ENCODE assay signal across 10 cellular contexts in genomic region chr7:45919947-45920542, GRCh38. TPM values are rescaled to one million over a fixed set of nuclear protein-coding genes. Genes with fewer than 3 reads are reported as not detected.
DNase-seq lines count a peak whose midpoint lies in the region; ATAC-seq and TF ChIP-seq lines count a peak whose summit lies in the region.
"Had no signal": no experiment of that assay in that cellular context is flagged by ENCODE, and none has a peak within 500 bp of the region (broad histone marks: within the 10 kb centered on the region; RNA-seq: fewer than 3 reads in every experiment).

No MANE protein-coding gene starts in this region.

- H3K36me3 ChIP-seq in heart left ventricle (peaks cover 0 to 24% (median 10%) of the 10 kb centered on the region in 9 donors), mucosa of rectum (ENCODE audit: control insufficient read depth in 2 of 2, insufficient read depth in 2 of 2, low read length in 2 of 2) (no peaks in the 10 kb centered on the region), vagina (peaks cover 0 to 11% of the 10 kb centered on the region in 2 donors)

- WGBS in heart left ventricle, 4 donors, result 8 to 22% (median 13%) methylated on average over 23 of the region's 23 CpGs

- H3K4me3 ChIP-seq in heart left ventricle (peak overlapping the region; percentile 24 to 72 (median 59)), choroid plexus epithelial cell (ENCODE audit: low read depth, low read length) (peak overlapping the region; percentile 55), mucosa of rectum (ENCODE audit: low read length in 2 of 2) (peak overlapping the region; percentile 47 to 68), vagina (peak overlapping the region; percentile 53 to 85)

- H3K27ac ChIP-seq in heart left ventricle, result peak overlapping the region in 5 of 12 donors; percentile 46 to 75 (median 64)
- H3K27ac ChIP-seq in mucosa of rectum (ENCODE audit: low read depth in 2 of 2, low read length in 2 of 2), result no peak overlapping the region
- peak overlapping the region; percentile 49 for H3K27ac ChIP-seq in vagina
- H3K27ac ChIP-seq: epithelial cell of prostate had no signal

- DNase-seq in heart left ventricle (no peak), Right ventricle myocardium superior (no peak), choroid plexus epithelial cell (ENCODE audit: low read depth) (no peak), vagina (ENCODE audit: extremely low spot score in 2 of 2) (no peak), NCI-H1436 (lab: John Stamatoyannopoulos, UW) (no peak), sciatic nerve (ENCODE audit: low spot score) (no peak)
- DNase-seq: GF-D8 had no signal

- H3K4me1 ChIP-seq in heart left ventricle (peaks cover 0 to 49% (median 22%) of the 10 kb centered on the region in 12 donors), mucosa of rectum (ENCODE audit: control insufficient read depth in 2 of 2, insufficient read depth in 2 of 2, low read length in 2 of 2) (peaks cover 0 to 2% of the 10 kb centered on the region in 2 donors), vagina (peaks cover 64% of the 10 kb centered on the region)

- TF ChIP-seq POLR2A in heart left ventricle (IDR thresholded peaks at IDR 0.05) (no peak), vagina (IDR thresholded peaks at IDR 0.05) (no peak)

- ATAC-seq in heart left ventricle (no peak), Right ventricle myocardium superior (ENCODE audit: poor library complexity) (no peak), sciatic nerve (no peak), HG03045 (IDR thresholded peaks at IDR 0.05; ENCODE audit: unreplicated experiment) (no peak)

- peaks cover 0 to 56% (median 0%) of the 10 kb centered on the region in 9 donors for H3K27me3 ChIP-seq in heart left ventricle
- peaks cover 39 to 44% of the 10 kb centered on the region in 2 donors for H3K27me3 ChIP-seq in mucosa of rectum (ENCODE audit: control insufficient read depth in 2 of 2, insufficient read depth in 2 of 2, low read length in 2 of 2)
- H3K27me3 ChIP-seq in vagina, result no peaks in the 10 kb centered on the region

- H3K9ac ChIP-seq in mucosa of rectum (ENCODE audit: low read depth in 1 of 2, low read length in 2 of 2), result no peak overlapping the region

- no peak for TF ChIP-seq CTCF in heart left ventricle (IDR thresholded peaks at IDR 0.05)
- TF ChIP-seq CTCF in choroid plexus epithelial cell (conservative IDR thresholded peaks at IDR 0.05; ENCODE audit: low read depth, low read length), result no peak
- no peak for TF ChIP-seq CTCF in vagina (IDR thresholded peaks at IDR 0.05)

- H3K9me3 ChIP-seq in heart left ventricle (no peaks in the 10 kb centered on the region), mucosa of rectum (ENCODE audit: control insufficient read depth in 2 of 2, low read length in 2 of 2) (no peaks in the 10 kb centered on the region), vagina (no peaks in the 10 kb centered on the region)

- intact Hi-C loops in heart left ventricle (cut with DNase I) (loop anchor here in 9 of 10 donors (5.0 to 10.0 kb wide), 16 partner anchors 135 to 1337 kb away; no protein-coding TSS in a partner anchor), Right ventricle myocardium superior (cut with DNase I) (loop anchor here (2.0 to 10.0 kb wide), 3 partner anchors 1167 to 1315 kb away; no protein-coding TSS in a partner anchor), vagina (cut with DNase I) (loop anchor here (5.0 to 10.0 kb wide), 3 partner anchors 432 to 1265 kb away; no protein-coding TSS in a partner anchor), sciatic nerve (cut with DNase I) (loop anchor here (5.0 kb wide), 1 partner anchor 1262 kb away; no protein-coding TSS in a partner anchor)

RNA-seq across cellular contexts. Expression of gene IGFBP3, which starts 1.0 kb away (rescaled TPM):
- 100 to 1,000 TPM in 2 of 9 donors, 10 to 100 TPM in 7; 18.1 to 141 (median 66.3) TPM for total RNA-seq in heart left ventricle
- 100 to 1,000 TPM in 1 of 2 donors, 10 to 100 TPM in 1; 54.4 to 165 TPM for polyA plus RNA-seq in heart left ventricle
- 52.3 TPM for total RNA-seq in Right ventricle myocardium superior
- total RNA-seq in vagina, result 197 TPM
- total RNA-seq in sciatic nerve, result 60.9 TPM

RNA-seq across cellular contexts. Expression of gene IGFBP1, which starts 31.8 kb away (rescaled TPM):
- total RNA-seq in heart left ventricle (1 to 10 TPM in 1 of 9 donors, not detected in 8; 1.8 TPM), Right ventricle myocardium superior (not detected), vagina (1.7 TPM), sciatic nerve (not detected)
- polyA plus RNA-seq in heart left ventricle, result not detected

RNA-seq across cellular contexts. Expression of gene CCDC201, which starts 47.2 kb away (rescaled TPM):
- total RNA-seq in heart left ventricle, result not detected
- not detected for polyA plus RNA-seq in heart left ventricle
- not detected for total RNA-seq in Right ventricle myocardium superior
- not detected for total RNA-seq in vagina
- total RNA-seq in sciatic nerve, result not detected
